ENCODE assay signal across 1 cellular context in the genomic region with DNA sequence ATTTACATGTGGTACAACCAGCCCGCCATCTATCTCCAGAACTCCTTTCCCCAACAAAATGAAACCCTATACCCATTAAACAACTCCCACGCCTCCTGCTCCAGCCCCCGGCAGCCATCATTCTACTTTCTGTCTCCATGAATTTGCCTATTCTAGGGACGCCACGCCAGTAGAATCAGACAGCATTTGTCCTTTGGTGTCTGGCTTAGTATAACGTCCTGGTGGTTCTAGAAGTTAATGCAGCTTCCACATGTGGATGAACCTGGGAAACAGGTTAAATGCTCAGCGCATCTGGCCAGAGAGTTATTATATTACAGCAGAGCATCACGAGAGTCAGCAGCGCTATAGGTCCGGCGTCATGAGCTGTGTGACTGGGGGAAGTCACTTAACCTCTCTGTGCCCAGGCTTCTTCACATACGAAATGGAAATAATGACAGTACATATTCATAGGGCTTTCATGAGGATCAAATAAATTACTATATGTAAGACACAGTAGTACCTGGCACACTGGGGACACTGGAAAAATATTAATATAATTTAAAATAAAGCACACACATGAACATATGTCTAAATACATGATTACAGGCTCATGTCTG.
TF ChIP-seq lines count a peak whose summit lies in the region.

No MANE protein-coding gene starts in this region.

TF ChIP-seq in WTC11, 78 proteins besides CTCF, POLR2A, EP300 and RAD21 (continued from another document):
- TF ChIP-seq, protein P1, sequence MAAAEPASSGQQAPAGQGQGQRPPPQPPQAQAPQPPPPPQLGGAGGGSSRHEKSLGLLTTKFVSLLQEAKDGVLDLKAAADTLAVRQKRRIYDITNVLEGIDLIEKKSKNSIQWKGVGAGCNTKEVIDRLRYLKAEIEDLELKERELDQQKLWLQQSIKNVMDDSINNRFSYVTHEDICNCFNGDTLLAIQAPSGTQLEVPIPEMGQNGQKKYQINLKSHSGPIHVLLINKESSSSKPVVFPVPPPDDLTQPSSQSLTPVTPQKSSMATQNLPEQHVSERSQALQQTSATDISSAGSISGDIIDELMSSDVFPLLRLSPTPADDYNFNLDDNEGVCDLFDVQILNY (CRISPR knock-in tag; IDR thresholded peaks at IDR 0.05): no peak
